ENCODE assay signal across 18 cellular contexts in the genomic region with DNA sequence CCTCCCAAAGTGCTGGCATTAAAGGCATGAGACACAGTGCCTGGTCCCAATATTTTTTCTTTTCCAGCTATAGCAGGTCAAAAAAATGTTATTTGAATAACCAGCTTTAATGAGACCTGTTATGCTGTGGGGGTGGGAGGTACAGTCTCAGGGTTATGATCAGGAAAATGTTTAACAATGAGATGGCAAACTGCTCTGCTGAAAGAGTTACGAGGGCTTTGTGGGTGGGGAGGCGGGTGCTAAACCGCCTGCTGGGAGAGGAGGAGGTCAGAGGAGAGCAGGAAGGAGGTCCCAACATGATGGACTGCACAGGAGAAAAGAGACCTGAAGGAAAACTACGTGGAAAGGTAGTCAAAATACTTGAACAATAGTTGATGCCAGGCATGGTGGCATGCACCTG.
DNase-seq lines count a peak whose midpoint lies in the region; ATAC-seq and TF ChIP-seq lines count a peak whose summit lies in the region.
"Had no signal": no experiment of that assay in that cellular context is flagged by ENCODE, and none has a peak within 500 bp of the region (broad histone marks: within the 10 kb centered on the region; RNA-seq: fewer than 3 reads in every experiment).

No MANE protein-coding gene starts in this region.

- CTCF ChIA-PET in HEK293 (lab: Yijun Ruan, JAX): no interaction called here

- no peak overlapping the region for H3K4me3 Mint-ChIP-seq in T-helper 17 cell
- H3K4me3 Mint-ChIP-seq: B cell; CD4-positive, CD25-positive, alpha-beta regulatory T cell; CD8-positive, alpha-beta T cell; H9; HFFc6 had no signal

- ATAC-seq in T-helper 17 cell: no peak
- ATAC-seq: CD8-positive, alpha-beta T cell; HCT116 had no signal

- H3K27me3 Mint-ChIP-seq in T-helper 17 cell: no peaks in the 10 kb centered on the region

- TF ChIP-seq CTCF in HEK293 (tag by site-specific recombination; IDR thresholded peaks at IDR 0.05): no peak
- TF ChIP-seq CTCF in osteoblast (IDR thresholded peaks at IDR 0.05; ENCODE audit: extremely low read depth, low read depth, low read length): no peak

- no peak overlapping the region for H3K4me3 ChIP-seq in HEK293 (ENCODE audit: low read depth, low read length)
- H3K4me3 ChIP-seq in osteoblast (ENCODE audit: insufficient read depth, low read length): no peak overlapping the region
- H3K4me3 ChIP-seq: BLaER1, GM23248 had no signal

- H3K4me1 ChIP-seq in HEK293 (ENCODE audit: control insufficient read depth, insufficient read depth, low read length): no peaks in the 10 kb centered on the region
- no peaks in the 10 kb centered on the region for H3K4me1 ChIP-seq in osteoblast (ENCODE audit: insufficient read depth, low read length)
- H3K4me1 ChIP-seq: BLaER1 had no signal

- H2AFZ ChIP-seq in osteoblast (ENCODE audit: low read length): no peak overlapping the region
- H2AFZ ChIP-seq: GM23248 had no signal

- no peaks in the 10 kb centered on the region for H3K79me2 ChIP-seq in osteoblast (ENCODE audit: insufficient read depth, low read length)

- peaks cover 19% of the 10 kb centered on the region for H3K4me1 Mint-ChIP-seq in T-helper 17 cell
- H3K4me1 Mint-ChIP-seq: B cell, H9 had no signal

- H3K4me2 ChIP-seq in osteoblast (ENCODE audit: insufficient read depth, low read length): no peak overlapping the region
- H3K4me2 ChIP-seq: BLaER1 had no signal

- no peaks in the 10 kb centered on the region for H3K36me3 ChIP-seq in HEK293 (ENCODE audit: control insufficient read depth in 2 of 2, insufficient read depth in 1 of 2, low read length in 2 of 2)
- H3K36me3 ChIP-seq in osteoblast (ENCODE audit: insufficient read depth, low read length): no peaks in the 10 kb centered on the region
- H3K36me3 ChIP-seq: BLaER1 had no signal

- POLR2A ChIA-PET in HEK293 (lab: Yijun Ruan, JAX): no interaction called here

- H3K9me3 ChIP-seq in HEK293 (ENCODE audit: control insufficient read depth, insufficient read depth, low read depth, low read length) (no peaks in the 10 kb centered on the region), T-helper 17 cell (ENCODE audit: control insufficient read depth, low read length, poor library complexity, severe bottlenecking) (no peaks in the 10 kb centered on the region), osteoblast (ENCODE audit: low read depth, low read length) (no peaks in the 10 kb centered on the region)
- H3K9me3 ChIP-seq: BLaER1, Caco-2 had no signal

- H3K27ac Mint-ChIP-seq in T-helper 17 cell: peak overlapping the region; percentile 24
- H3K27ac Mint-ChIP-seq: B cell; CD8-positive, alpha-beta T cell; HFFc6 had no signal

- H4K20me1 ChIP-seq in osteoblast (ENCODE audit: insufficient read depth, low read length): no peaks in the 10 kb centered on the region
- H4K20me1 ChIP-seq: BLaER1 had no signal

- DNase-seq in NCI-H146 (lab: John Stamatoyannopoulos, UW) (peak; percentile 81), T-helper 17 cell (no peak), osteoblast (ENCODE audit: insufficient read length, low spot score, missing footprints) (peak; percentile 58), NCI-H187 (lab: John Stamatoyannopoulos, UW) (no peak), dedifferentiated amniotic fluid mesenchymal stem cell (ENCODE audit: extremely low spot score) (no peak)
- DNase-seq: Caco-2; CD4-positive, CD25-positive, alpha-beta regulatory T cell; CD8-positive, alpha-beta T cell; DMS153; DND-41; GM23248; H9; HFFc6 had no signal

- H3K36me3 Mint-ChIP-seq in T-helper 17 cell (ENCODE audit: low read depth): no peaks in the 10 kb centered on the region
- H3K36me3 Mint-ChIP-seq: CD4-positive, CD25-positive, alpha-beta regulatory T cell; CD8-positive, alpha-beta T cell had no signal

- H3K27me3 ChIP-seq in osteoblast (ENCODE audit: insufficient read depth, low read length): no peaks in the 10 kb centered on the region
- H3K27me3 ChIP-seq: BLaER1 had no signal

- H3K27ac ChIP-seq in HEK293 (ENCODE audit: extremely low read depth, low read depth, low read length) (no peak overlapping the region), osteoblast (ENCODE audit: low read depth, low read length) (no peak overlapping the region)
- H3K27ac ChIP-seq: BLaER1, C4-2B, GM23248 had no signal

TF ChIP-seq in HEK293, 187 proteins besides CTCF, POLR2A, EP300 and RAD21:
- TF ChIP-seq, protein P1, sequence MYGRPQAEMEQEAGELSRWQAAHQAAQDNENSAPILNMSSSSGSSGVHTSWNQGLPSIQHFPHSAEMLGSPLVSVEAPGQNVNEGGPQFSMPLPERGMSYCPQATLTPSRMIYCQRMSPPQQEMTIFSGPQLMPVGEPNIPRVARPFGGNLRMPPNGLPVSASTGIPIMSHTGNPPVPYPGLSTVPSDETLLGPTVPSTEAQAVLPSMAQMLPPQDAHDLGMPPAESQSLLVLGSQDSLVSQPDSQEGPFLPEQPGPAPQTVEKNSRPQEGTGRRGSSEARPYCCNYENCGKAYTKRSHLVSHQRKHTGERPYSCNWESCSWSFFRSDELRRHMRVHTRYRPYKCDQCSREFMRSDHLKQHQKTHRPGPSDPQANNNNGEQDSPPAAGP (tag by site-specific recombination; IDR thresholded peaks at IDR 0.05): no peak
- no peak for TF ChIP-seq ZNF704 (tag by site-specific recombination; IDR thresholded peaks at IDR 0.05)
- peak; percentile 30; the same call in 1 of the 2 replicates for TF ChIP-seq ZFHX2 (tag by site-specific recombination; conservative IDR thresholded peaks at IDR 0.05)
- no peak for TF ChIP-seq ZNF544 (tag by site-specific recombination; IDR thresholded peaks at IDR 0.05)
- peak; percentile 70 for TF ChIP-seq EGR2 (tag by site-specific recombination; IDR thresholded peaks at IDR 0.05; ENCODE audit: low read depth)

Comparison
In these comparisons a context has a peak if more than half of its experiments do, and no peak if none do; other contexts are left out.
1. DNase-seq: peak in NCI-H146 (single experiment) and osteoblast (single experiment); none in T-helper 17 cell (0 of 3), NCI-H187 (0 of 2) and dedifferentiated amniotic fluid mesenchymal stem cell (single experiment).